15 cellular contexts compared by ENCODE assay signal in genomic region chr22:42358643-42359558, GRCh38.
DNase-seq lines count a peak whose midpoint lies in the region; TF ChIP-seq lines count a peak whose summit lies in the region.
"Had no signal": no experiment of that assay in that cellular context is flagged by ENCODE, and none has a peak within 500 bp of the region (broad histone marks: within the 10 kb centered on the region; RNA-seq: fewer than 3 reads in every experiment).

No MANE protein-coding gene starts in this region.

- BruUV-seq in Caco-2 (replicated peaks; lab: Mats Ljungman, UMichigan), result no TSS peak

- H3K4me1 ChIP-seq in BLaER1 (peaks cover 61% of the 10 kb centered on the region), Karpas-422 (ENCODE audit: low read length) (peaks cover 32% of the 10 kb centered on the region), Caco-2 (no peaks in the 10 kb centered on the region)

- DNase-seq in H7, result peak; percentile 70
- DNase-seq in Karpas-422, result peak; percentile 64
- no peak for DNase-seq in neural crest cell (ENCODE audit: low read depth, low spot score)
- no peak for DNase-seq in H4 (ENCODE audit: low spot score)
- DNase-seq in Caco-2, result no peak
- no peak for DNase-seq in NCI-H2081 (lab: John Stamatoyannopoulos, UW)
- DNase-seq in ureter (ENCODE audit: low spot score), result no peak
- DNase-seq: 8988T; CD4-positive, alpha-beta T cell; DMS153; DMS79; GF-D8 had no signal

- H3K27me3 ChIP-seq in BLaER1, result peaks cover 10% of the 10 kb centered on the region
- H3K27me3 ChIP-seq in H7 (ENCODE audit: control insufficient read depth, insufficient read depth, low read length), result no peaks in the 10 kb centered on the region
- H3K27me3 ChIP-seq in Karpas-422 (ENCODE audit: low read length), result peaks cover 3% of the 10 kb centered on the region; the same call in 1 of the 2 replicates
- H3K27me3 ChIP-seq in Caco-2 (replicated peaks; ENCODE audit: control insufficient read depth, insufficient read depth, low read length), result no peaks in the 10 kb centered on the region

- no peaks in the 10 kb centered on the region for H3K36me3 ChIP-seq in BLaER1
- H3K36me3 ChIP-seq in H7 (replicated peaks; ENCODE audit: control insufficient read depth, insufficient read depth, low read length), result no peaks in the 10 kb centered on the region
- no peaks in the 10 kb centered on the region for H3K36me3 ChIP-seq in Karpas-422 (ENCODE audit: insufficient read depth, low read length)
- no peaks in the 10 kb centered on the region for H3K36me3 ChIP-seq in Caco-2 (ENCODE audit: control insufficient read depth, insufficient read depth, low read length)

- CTCF ChIA-PET in Caco-2 (lab: Charles Lee), result no interaction called here

- H3K9me3 ChIP-seq in BLaER1, result no peaks in the 10 kb centered on the region
- H3K9me3 ChIP-seq in Karpas-422 (ENCODE audit: low read length), result no peaks in the 10 kb centered on the region
- no peaks in the 10 kb centered on the region for H3K9me3 ChIP-seq in Caco-2

- H3K79me2 ChIP-seq in Karpas-422 (ENCODE audit: low read length), result no peaks in the 10 kb centered on the region

- peaks cover 9% of the 10 kb centered on the region for H3K4me1 Mint-ChIP-seq in neural crest cell
- H3K4me1 Mint-ChIP-seq in Caco-2 (ENCODE audit: low read depth, unreplicated experiment), result no peaks in the 10 kb centered on the region

- TF ChIP-seq CTCF in neural crest cell (conservative IDR thresholded peaks at IDR 0.05) (no peak), Caco-2 (IDR thresholded peaks at IDR 0.05; ENCODE audit: insufficient read depth in 1 of 2, low read depth in 1 of 2, low read length in 1 of 2, severe bottlenecking in 1 of 2, unreplicated experiment in 1 of 2) (no peak)

- H3K4me3 ChIP-seq in BLaER1 (no peak overlapping the region), H7 (ENCODE audit: insufficient read depth, low read depth, low read length) (no peak overlapping the region), Karpas-422 (ENCODE audit: low read length) (no peak overlapping the region), Caco-2 (ENCODE audit: low read depth, low read length) (no peak overlapping the region)

- H3K27ac ChIP-seq in BLaER1, result peak overlapping the region; percentile 45
- no peak overlapping the region for H3K27ac ChIP-seq in Karpas-422 (ENCODE audit: low read length)
- H3K27ac ChIP-seq: KMS-11 had no signal

- H2AFZ ChIP-seq in Karpas-422 (ENCODE audit: low read length), result no peak overlapping the region

- H3K9ac ChIP-seq in BLaER1 (no peak overlapping the region), Karpas-422 (ENCODE audit: low read length) (no peak overlapping the region)
- H3K9ac ChIP-seq: KMS-11 had no signal

- no peaks in the 10 kb centered on the region for H3K9me3 Mint-ChIP-seq in neural crest cell
- no peaks in the 10 kb centered on the region for H3K9me3 Mint-ChIP-seq in Caco-2 (ENCODE audit: unreplicated experiment)
- H3K9me3 Mint-ChIP-seq: CD4-positive, alpha-beta T cell had no signal

- POLR2A ChIA-PET in Caco-2 (lab: Charles Lee), result interaction anchor here (0.5 kb wide), 1 partner anchor 246 kb away, joined by 3 read pairs; no protein-coding TSS in a partner anchor

- H3K27ac Mint-ChIP-seq in neural crest cell (ENCODE audit: unreplicated experiment) (peak overlapping the region; percentile 12), Caco-2 (ENCODE audit: unreplicated experiment) (no peak overlapping the region)
- H3K27ac Mint-ChIP-seq: B cell; CD4-positive, alpha-beta T cell had no signal

- no peak overlapping the region for H3K4me3 Mint-ChIP-seq in neural crest cell
- H3K4me3 Mint-ChIP-seq in Caco-2 (ENCODE audit: unreplicated experiment), result no peak overlapping the region
- H3K4me3 Mint-ChIP-seq: B cell; CD4-positive, alpha-beta T cell had no signal

- H3K36me3 Mint-ChIP-seq in neural crest cell (ENCODE audit: low read depth), result no peaks in the 10 kb centered on the region
- peaks cover 10% of the 10 kb centered on the region for H3K36me3 Mint-ChIP-seq in Caco-2 (ENCODE audit: insufficient read depth, unreplicated experiment)

- H3K4me2 ChIP-seq in BLaER1 (peak overlapping the region; percentile 73), Karpas-422 (ENCODE audit: low read depth, low read length, poor library complexity, severe bottlenecking) (no peak overlapping the region)
- H3K4me2 ChIP-seq: KMS-11 had no signal

- intact Hi-C loops in Caco-2 (cut with micrococcal nuclease; ENCODE audit: unreplicated experiment), result no loop called here

- H3K27me3 Mint-ChIP-seq in neural crest cell (ENCODE audit: low read depth), result no peaks in the 10 kb centered on the region
- H3K27me3 Mint-ChIP-seq in Caco-2 (ENCODE audit: insufficient read depth, unreplicated experiment), result no peaks in the 10 kb centered on the region

- H4K20me1 ChIP-seq in BLaER1, result no peaks in the 10 kb centered on the region
- peaks cover 6% of the 10 kb centered on the region; the same call in 1 of the 2 replicates for H4K20me1 ChIP-seq in Karpas-422 (ENCODE audit: insufficient read depth, low read depth, low read length)

- no peaks in the 10 kb centered on the region for H3K9me2 ChIP-seq in Karpas-422 (replicated peaks; ENCODE audit: insufficient read depth, low read length)

Comparison
In these comparisons a context has a peak if more than half of its experiments do, and no peak if none do; other contexts are left out.
1. DNase-seq: peak in H7 (single experiment) and Karpas-422 (single experiment); none in neural crest cell (single experiment), H4 (single experiment), Caco-2 (0 of 2), NCI-H2081 (0 of 2) and ureter (single experiment).